In genomic region chr12:89709994-89710872, GRCh38 we compare ENCODE assay signal across 1 cellular context.
TF ChIP-seq lines count a peak whose summit lies in the region.

No MANE protein-coding gene starts in this region.

TF ChIP-seq in K562, 482 proteins besides CTCF, POLR2A, EP300 and RAD21 (continued from another document and continues in another):
- no peak for TF ChIP-seq LEF1 (IDR thresholded peaks at IDR 0.05)
- TF ChIP-seq SMARCA4 (IDR thresholded peaks at IDR 0.05) = no peak
- TF ChIP-seq FOSL1 (tag; conservative IDR thresholded peaks at IDR 0.05) = peak; percentile 41
- no peak for TF ChIP-seq KDM4B (IDR thresholded peaks at IDR 0.05; ENCODE audit: borderline replicate concordance in 2 of 2, low read depth in 1 of 2)
- TF ChIP-seq NKRF (IDR thresholded peaks at IDR 0.05; ENCODE audit: borderline replicate concordance) = peak; percentile 59; the same call in 1 of the 2 replicates
- no peak for TF ChIP-seq MEIS2 (IDR thresholded peaks at IDR 0.05; ENCODE audit: partially characterized antibody)
- peak; percentile 95; the same call in 1 of the 2 replicates for TF ChIP-seq ZC3H4 (CRISPR knock-in tag; IDR thresholded peaks at IDR 0.05; ENCODE audit: borderline replicate concordance)
- no peak for TF ChIP-seq ZHX1 (conservative IDR thresholded peaks at IDR 0.05; ENCODE audit: low read length)
- 0 out of 2 replicates have a peak, but pooled peaks have one; percentile 48 for TF ChIP-seq ERF (CRISPR knock-in tag; IDR thresholded peaks at IDR 0.05)
- TF ChIP-seq COPS2 (conservative IDR thresholded peaks at IDR 0.05) = no peak
- TF ChIP-seq CLOCK (CRISPR knock-in tag; IDR thresholded peaks at IDR 0.05; ENCODE audit: borderline replicate concordance) = no peak
- TF ChIP-seq FOXM1 (IDR thresholded peaks at IDR 0.05; ENCODE audit: low read depth) = no peak
- TF ChIP-seq FOXM1 (CRISPR knock-in tag; IDR thresholded peaks at IDR 0.05; ENCODE audit: low read depth) = peak; percentile 50; the same call in 1 of the 2 replicates
- peak; percentile 61; the same call in 1 of the 2 replicates for TF ChIP-seq REST (CRISPR knock-in tag; IDR thresholded peaks at IDR 0.05; ENCODE audit: low read depth)
- no peak for TF ChIP-seq HOXB6 (CRISPR knock-in tag; IDR thresholded peaks at IDR 0.05; ENCODE audit: borderline replicate concordance)
- TF ChIP-seq NCOA4 (IDR thresholded peaks at IDR 0.05; ENCODE audit: partially characterized antibody) = no peak
- no peak for TF ChIP-seq PATZ1 (CRISPR knock-in tag; IDR thresholded peaks at IDR 0.05; ENCODE audit: borderline replicate concordance)
- TF ChIP-seq ZNF280B (CRISPR knock-in tag; IDR thresholded peaks at IDR 0.05) = no peak
- peak; percentile 12 for TF ChIP-seq SAP30 (IDR thresholded peaks at IDR 0.05; ENCODE audit: borderline replicate concordance, insufficient read depth, low read depth, low read length, poor library complexity, severe bottlenecking)
- peak in 1 of 2 experiments; percentile 62 for TF ChIP-seq E2F6 (IDR thresholded peaks at IDR 0.05; ENCODE audit: borderline replicate concordance in 1 of 2, extremely low read depth in 1 of 2, insufficient read depth in 1 of 2, insufficient read length in 1 of 2, low read depth in 1 of 2, low read length in 1 of 2, poor library complexity in 1 of 2, severe bottlenecking in 1 of 2)
- no peak for TF ChIP-seq CREB3 (tag; conservative IDR thresholded peaks at IDR 0.05; ENCODE audit: low read depth)
- TF ChIP-seq KDM2B (CRISPR knock-in tag; IDR thresholded peaks at IDR 0.05) = 0 out of 2 replicates have a peak, but pooled peaks have one; percentile 24
- TF ChIP-seq PYGO2 (tag; IDR thresholded peaks at IDR 0.05) = no peak
- TF ChIP-seq SMAD4 (CRISPR knock-in tag; conservative IDR thresholded peaks at IDR 0.05) = peak; percentile 3; the same call in 1 of the 2 replicates
- no peak for TF ChIP-seq STAT6 (CRISPR knock-in tag; IDR thresholded peaks at IDR 0.05)
- no peak for TF ChIP-seq HNRNPK (IDR thresholded peaks at IDR 0.05; ENCODE audit: low read depth, low read length, poor library complexity, severe bottlenecking)
- TF ChIP-seq ZNF12 (CRISPR knock-in tag; IDR thresholded peaks at IDR 0.05) = peak; percentile 77; the same call in 1 of the 2 replicates
- TF ChIP-seq GTF2F1 (IDR thresholded peaks at IDR 0.05; ENCODE audit: low read depth, low read length) = no peak
- TF ChIP-seq FUS (optimal IDR thresholded peaks at IDR 0.05; ENCODE audit: low read depth, low read length) = no peak
- no peak for TF ChIP-seq ZNF717 (CRISPR knock-in tag; IDR thresholded peaks at IDR 0.05)
- no peak for TF ChIP-seq CCAR2 (IDR thresholded peaks at IDR 0.05; ENCODE audit: low read depth, low read length)
- TF ChIP-seq MEF2A (IDR thresholded peaks at IDR 0.05; ENCODE audit: control insufficient read depth, low read depth, low read length) = no peak
- TF ChIP-seq ETV1 (tag; conservative IDR thresholded peaks at IDR 0.05; ENCODE audit: low read depth) = no peak; the same call in 1 of the 2 replicates
- peak; percentile 16; the same call in 1 of the 2 replicates for TF ChIP-seq LARP7 (IDR thresholded peaks at IDR 0.05)
- peak in 1 of 2 experiments; percentile 32; a peak in 1 of 4 replicates for TF ChIP-seq HDAC1 (IDR thresholded peaks at IDR 0.05)
- TF ChIP-seq PREB (CRISPR knock-in tag; IDR thresholded peaks at IDR 0.05) = no peak
